ENCODE assay signal across 8 cellular contexts in the genomic region with DNA sequence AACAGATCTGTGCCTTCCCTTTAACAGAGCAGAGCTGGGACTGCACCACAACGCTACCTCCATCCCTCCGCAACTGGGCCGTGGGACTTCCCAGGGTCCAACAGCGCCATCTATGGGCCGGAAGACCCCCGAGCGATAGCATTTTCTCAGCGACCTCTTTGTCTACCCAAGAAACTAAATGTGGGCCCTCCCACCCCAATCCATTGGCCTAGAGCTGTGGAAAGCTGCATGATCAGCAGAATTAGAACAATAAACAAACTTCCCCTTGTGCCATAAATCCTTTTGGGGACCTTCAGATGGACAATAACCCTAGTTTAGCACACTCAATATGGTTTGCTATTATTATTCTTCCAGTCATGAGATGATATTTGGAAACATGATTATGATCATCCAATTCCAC.
DNase-seq lines count a peak whose midpoint lies in the region; ATAC-seq and TF ChIP-seq lines count a peak whose summit lies in the region.
"Had no signal": no experiment of that assay in that cellular context is flagged by ENCODE, and none has a peak within 500 bp of the region (broad histone marks: within the 10 kb centered on the region; RNA-seq: fewer than 3 reads in every experiment).

No MANE protein-coding gene starts in this region.

- H3K9me2 ChIP-seq in hepatocyte (replicated peaks; ENCODE audit: insufficient read depth), result no peaks in the 10 kb centered on the region

- WGBS in hepatocyte (ENCODE audit: low lambda C conversion rate, missing lambda C conversion rate), result 14% methylated on average over 8 of the region's 8 CpGs

- DNase-seq in ELF-1 (ENCODE audit: low read depth, low spot score) (peak; percentile 88), NCI-H2029 (lab: John Stamatoyannopoulos, UW) (peak; percentile 4), activated T-cell treated with anti-CD3 and anti-CD28 coated beads for 24 hours (ENCODE audit: low read depth) (peak; percentile 16), hepatocyte (ENCODE audit: low spot score) (peak; percentile 75), ureter (ENCODE audit: low spot score) (no peak)
- peak; percentile 45 to 53 for DNase-seq in stimulated activated naive CD8-positive, alpha-beta T cell treated with anti-CD3 and anti-CD28 coated beads, Interleukin-15, amount 100 ng/mL, for 72 hours

- H2AFZ ChIP-seq in hepatocyte, result no peak overlapping the region
- H2AFZ ChIP-seq: parathyroid adenoma had no signal

- no peak overlapping the region for H3K4me2 ChIP-seq in hepatocyte

- TF ChIP-seq CTCF in hepatocyte (IDR thresholded peaks at IDR 0.05; ENCODE audit: poor library complexity), result peak; percentile 56

- no peak overlapping the region for H3K27ac ChIP-seq in hepatocyte
- H3K27ac ChIP-seq: parathyroid adenoma had no signal

- no peaks in the 10 kb centered on the region for H3K79me2 ChIP-seq in hepatocyte
- H3K79me2 ChIP-seq: parathyroid adenoma had no signal

- peaks cover 8% of the 10 kb centered on the region for H3K27me3 Mint-ChIP-seq in stimulated activated naive CD8-positive, alpha-beta T cell treated with anti-CD3 and anti-CD28 coated beads, Interleukin-15, amount 100 ng/mL, for 72 hours

- no peaks in the 10 kb centered on the region for H3K4me1 ChIP-seq in hepatocyte (ENCODE audit: insufficient read depth)
- H3K4me1 ChIP-seq: parathyroid adenoma had no signal

- no peaks in the 10 kb centered on the region for H4K20me1 ChIP-seq in hepatocyte (ENCODE audit: insufficient read depth, poor library complexity, severe bottlenecking)

- H3K27ac Mint-ChIP-seq in stimulated activated naive CD8-positive, alpha-beta T cell treated with anti-CD3 and anti-CD28 coated beads, Interleukin-15, amount 100 ng/mL, for 72 hours, result no peak overlapping the region

- H3K9me3 Mint-ChIP-seq in stimulated activated naive CD8-positive, alpha-beta T cell treated with anti-CD3 and anti-CD28 coated beads, Interleukin-15, amount 100 ng/mL, for 72 hours, result no peaks in the 10 kb centered on the region

- ATAC-seq in GM21825 (IDR thresholded peaks at IDR 0.05; ENCODE audit: unreplicated experiment), result peak; percentile 61
- ATAC-seq in stimulated activated naive CD8-positive, alpha-beta T cell treated with anti-CD3 and anti-CD28 coated beads, Interleukin-15, amount 100 ng/mL, for 72 hours, result peak; percentile 64

- H3K27me3 ChIP-seq in hepatocyte, result no peaks in the 10 kb centered on the region

- no peaks in the 10 kb centered on the region for H3K4me1 Mint-ChIP-seq in stimulated activated naive CD8-positive, alpha-beta T cell treated with anti-CD3 and anti-CD28 coated beads, Interleukin-15, amount 100 ng/mL, for 72 hours

- H3K4me3 ChIP-seq in hepatocyte, result no peak overlapping the region

- H3K4me3 Mint-ChIP-seq in stimulated activated naive CD8-positive, alpha-beta T cell treated with anti-CD3 and anti-CD28 coated beads, Interleukin-15, amount 100 ng/mL, for 72 hours, result no peak overlapping the region

- H3K36me3 ChIP-seq in hepatocyte (replicated peaks; ENCODE audit: insufficient read depth, low read depth), result no peaks in the 10 kb centered on the region

- H3K9me3 ChIP-seq in hepatocyte (ENCODE audit: low read depth), result no peaks in the 10 kb centered on the region
